21 cellular contexts compared by ENCODE assay signal in genomic region chr12:50556273-50556672, GRCh38. TPM values are rescaled to one million over a fixed set of nuclear protein-coding genes. Genes with fewer than 3 reads are reported as not detected.
DNase-seq lines count a peak whose midpoint lies in the region; ATAC-seq, FAIRE-seq and TF ChIP-seq lines count a peak whose summit lies in the region.
"Had no signal": no experiment of that assay in that cellular context is flagged by ENCODE, and none has a peak within 500 bp of the region (broad histone marks: within the 10 kb centered on the region; RNA-seq: fewer than 3 reads in every experiment).

No MANE protein-coding gene starts in this region.

- H2AFZ ChIP-seq in SK-N-SH (ENCODE audit: low read depth) (no peak overlapping the region), trophoblast cell (ENCODE audit: insufficient read depth, low read length, poor library complexity) (no peak overlapping the region)

- no peak for TF ChIP-seq EP300 in SK-N-SH (IDR thresholded peaks at IDR 0.05; ENCODE audit: borderline replicate concordance in 1 of 2, low read depth in 1 of 2, low read length in 1 of 2)

- no peak overlapping the region for H3K23ac ChIP-seq in trophoblast cell (ENCODE audit: low read length)

- no peak overlapping the region for H4K12ac ChIP-seq in trophoblast cell (ENCODE audit: low read depth, low read length)

- 95% methylated on average over 11 of the region's 11 CpGs for WGBS in SK-N-SH (ENCODE audit: low lambda C conversion rate)
- WGBS in heart left ventricle, 4 donors: 94 to 96% (median 95%) methylated on average over 11 of the region's 11 CpGs
- WGBS in trophoblast cell (ENCODE audit: extremely low coverage, insufficient coverage, insufficient read length): no CpG with 5 or more reads among the region's 11 CpGs

- TF ChIP-seq RAD21 in SK-N-SH (IDR thresholded peaks at IDR 0.05; ENCODE audit: low read length): no peak

- H3K18ac ChIP-seq in trophoblast cell (ENCODE audit: low read length): no peak overlapping the region

- no peak overlapping the region for H2BK12ac ChIP-seq in trophoblast cell (ENCODE audit: low read length)

- no peaks in the 10 kb centered on the region for H4K20me1 ChIP-seq in SK-N-SH (ENCODE audit: insufficient read depth)

- no peak overlapping the region for H3K4me3 ChIP-seq in SK-N-SH (ENCODE audit: low read depth in 2 of 2, low read length in 1 of 2)
- H3K4me3 ChIP-seq in cardiac muscle cell: no peak overlapping the region
- no peak overlapping the region for H3K4me3 ChIP-seq in heart left ventricle
- H3K4me3 ChIP-seq in trophoblast cell (ENCODE audit: low read depth, low read length): no peak overlapping the region
- H3K4me3 ChIP-seq: left ventricle myocardium inferior, psoas muscle, vagina had no signal

- TF ChIP-seq POLR2A in heart left ventricle (IDR thresholded peaks at IDR 0.05): no peak

- DNase-seq in SK-N-SH (no peak), cardiac muscle cell (ENCODE audit: low read depth in 1 of 2, low spot score in 1 of 2) (no peak), heart left ventricle (no peak), trophoblast cell (no peak), DMS114 treated with DMSO at 0.1 percent for 48 hours (lab: John Stamatoyannopoulos, UW; ENCODE audit: unreplicated experiment) (no peak), D721Med (ENCODE audit: insufficient read length, low spot score) (no peak)
- DNase-seq: islet precursor cell; Kasumi-1; left ventricle myocardium inferior; NCI-H446 treated with DMSO at 0.1 percent for 48 hours; nucleus accumbens; psoas muscle; stimulated activated naive CD4-positive, alpha-beta T cell treated with Interleukin-2 at 50 U/mL for 16 hours had no signal

- H3K4me2 ChIP-seq in SK-N-SH: 0 out of 2 replicates have a peak overlapping the region, but pooled peaks have one; percentile 20
- no peak overlapping the region for H3K4me2 ChIP-seq in trophoblast cell (ENCODE audit: low read length)

- ATAC-seq in SK-N-SH treated with all-trans-retinoic acid at 6 μM for 48 hours (no peak), heart left ventricle (no peak)
- ATAC-seq: psoas muscle, Right ventricle myocardium inferior had no signal

- no peak overlapping the region for H4K91ac ChIP-seq in trophoblast cell (ENCODE audit: low read depth, low read length)

- H3K9me2 ChIP-seq in SK-N-SH: no peaks in the 10 kb centered on the region

- H3K9ac ChIP-seq in SK-N-SH: no peak overlapping the region
- no peak overlapping the region for H3K9ac ChIP-seq in trophoblast cell (ENCODE audit: low read length)

- intact Hi-C loops in heart left ventricle (cut with DNase I): no loop called here

- FAIRE-seq in D721Med (lab: Jason Lieb, UNC): no peak
- FAIRE-seq: endothelial cell of umbilical vein, H1 had no signal

- H3K9me3 ChIP-seq in SK-N-SH (no peaks in the 10 kb centered on the region), cardiac muscle cell (ENCODE audit: low read depth) (no peaks in the 10 kb centered on the region), heart left ventricle (no peaks in the 10 kb centered on the region), trophoblast cell (ENCODE audit: insufficient read depth, low read depth, low read length) (no peaks in the 10 kb centered on the region)
- H3K9me3 ChIP-seq: left ventricle myocardium inferior, psoas muscle, vagina had no signal

- POLR2A ChIA-PET in SK-N-SH (lab: Yijun Ruan, JAX): no interaction called here

- no peak overlapping the region for H2BK5ac ChIP-seq in trophoblast cell (ENCODE audit: low read depth, low read length, poor library complexity)

- no peak overlapping the region for H3K14ac ChIP-seq in trophoblast cell (ENCODE audit: low read length)

- peaks cover 0 to 8% of the 10 kb centered on the region in 2 experiments; a peak in 1 of 4 replicates for H3K4me1 ChIP-seq in SK-N-SH (ENCODE audit: control insufficient read depth in 1 of 2, insufficient read depth in 2 of 2, low read depth in 1 of 2, low read length in 1 of 2)
- peaks cover 21% of the 10 kb centered on the region for H3K4me1 ChIP-seq in cardiac muscle cell (ENCODE audit: low read depth)
- H3K4me1 ChIP-seq in heart left ventricle: peaks cover 0 to 23% (median 0%) of the 10 kb centered on the region in 12 donors
- H3K4me1 ChIP-seq in trophoblast cell (ENCODE audit: control insufficient read depth in 1 of 2, insufficient read depth in 2 of 2, low read length in 2 of 2): peaks cover 2 to 7% of the 10 kb centered on the region in 2 experiments
- H3K4me1 ChIP-seq: psoas muscle had no signal

- peaks cover 2% of the 10 kb centered on the region for H3K79me1 ChIP-seq in trophoblast cell (ENCODE audit: low read length)

- no peaks in the 10 kb centered on the region for H3K36me3 ChIP-seq in SK-N-SH (replicated peaks in 1 of 2; ENCODE audit: control insufficient read depth in 1 of 2, insufficient read depth in 2 of 2, low read length in 1 of 2)
- no peaks in the 10 kb centered on the region for H3K36me3 ChIP-seq in cardiac muscle cell
- H3K36me3 ChIP-seq in heart left ventricle: no peaks in the 10 kb centered on the region
- H3K36me3 ChIP-seq in trophoblast cell (ENCODE audit: control insufficient read depth in 1 of 2, insufficient read depth in 2 of 2, low read length in 2 of 2): peaks cover 4 to 7% of the 10 kb centered on the region in 2 experiments
- H3K36me3 ChIP-seq: brain microvascular endothelial cell, left ventricle myocardium inferior, vagina had no signal

- TF ChIP-seq CTCF in SK-N-SH (IDR thresholded peaks at IDR 0.05): no peak
- no peak for TF ChIP-seq CTCF in cardiac muscle cell (IDR thresholded peaks at IDR 0.05; ENCODE audit: low read depth, low read length)
- no peak for TF ChIP-seq CTCF in heart left ventricle (IDR thresholded peaks at IDR 0.05)
- TF ChIP-seq CTCF in VCaP (conservative IDR thresholded peaks at IDR 0.05): no peak
- no peak for TF ChIP-seq CTCF in D721Med (IDR thresholded peaks at IDR 0.05; ENCODE audit: insufficient read depth, missing control alignments)

- H3K4ac ChIP-seq in trophoblast cell (ENCODE audit: low read depth, low read length): peak overlapping the region; percentile 88

- H3K27ac ChIP-seq in SK-N-SH (ENCODE audit: low read depth in 2 of 2, low read length in 1 of 2) (no peak overlapping the region), cardiac muscle cell (peak overlapping the region; percentile 80), heart left ventricle (no peak overlapping the region), VCaP (peak overlapping the region; percentile 40; the same call in 1 of the 2 replicates), trophoblast cell (ENCODE audit: low read depth, low read length) (no peak overlapping the region)
- H3K27ac ChIP-seq: 22Rv1, brain microvascular endothelial cell, left ventricle myocardium inferior, psoas muscle, vagina had no signal

- H3K79me2 ChIP-seq in SK-N-SH (ENCODE audit: insufficient read depth): peaks cover 74% of the 10 kb centered on the region
- H3K79me2 ChIP-seq in trophoblast cell (ENCODE audit: control insufficient read depth, insufficient read depth, low read length, poor library complexity): peaks cover 12% of the 10 kb centered on the region

- H4K8ac ChIP-seq in trophoblast cell (ENCODE audit: low read depth, low read length): no peak overlapping the region

- H3F3A ChIP-seq in SK-N-SH (replicated peaks; ENCODE audit: insufficient read depth): peaks cover 9% of the 10 kb centered on the region

- H3K27me3 ChIP-seq in SK-N-SH (ENCODE audit: insufficient read depth) (no peaks in the 10 kb centered on the region), cardiac muscle cell (no peaks in the 10 kb centered on the region), heart left ventricle (no peaks in the 10 kb centered on the region), trophoblast cell (ENCODE audit: insufficient read depth, low read length) (no peaks in the 10 kb centered on the region)
- H3K27me3 ChIP-seq: brain microvascular endothelial cell, vagina had no signal

- H2AK5ac ChIP-seq in trophoblast cell (ENCODE audit: low read length): no peak overlapping the region

- H2BK120ac ChIP-seq in trophoblast cell (ENCODE audit: insufficient read depth, low read length, poor library complexity): no peak overlapping the region

- CTCF ChIA-PET in SK-N-SH (lab: Yijun Ruan, JAX): interaction anchor here (0.7 kb wide), 1 partner anchor 809 kb away, joined by 4 read pairs; no protein-coding TSS in a partner anchor

TF ChIP-seq in SK-N-SH, 30 proteins besides CTCF, POLR2A, EP300 and RAD21 (continues in another document):
- TF ChIP-seq, protein P1, sequence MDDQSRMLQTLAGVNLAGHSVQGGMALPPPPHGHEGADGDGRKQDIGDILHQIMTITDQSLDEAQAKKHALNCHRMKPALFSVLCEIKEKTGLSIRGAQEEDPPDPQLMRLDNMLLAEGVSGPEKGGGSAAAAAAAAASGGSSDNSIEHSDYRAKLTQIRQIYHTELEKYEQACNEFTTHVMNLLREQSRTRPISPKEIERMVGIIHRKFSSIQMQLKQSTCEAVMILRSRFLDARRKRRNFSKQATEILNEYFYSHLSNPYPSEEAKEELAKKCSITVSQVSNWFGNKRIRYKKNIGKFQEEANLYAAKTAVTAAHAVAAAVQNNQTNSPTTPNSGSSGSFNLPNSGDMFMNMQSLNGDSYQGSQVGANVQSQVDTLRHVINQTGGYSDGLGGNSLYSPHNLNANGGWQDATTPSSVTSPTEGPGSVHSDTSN (IDR thresholded peaks at IDR 0.05): no peak
- TF ChIP-seq ELF1 (IDR thresholded peaks at IDR 0.05) (no peak), MAX (IDR thresholded peaks at IDR 0.05; ENCODE audit: low read depth) (no peak)

TF ChIP-seq in SK-N-SH treated with all-trans-retinoic acid at 6 μM for 48 hours, 23 proteins besides CTCF, POLR2A, EP300 and RAD21 (continues in another document):
- TF ChIP-seq ZNF70 (CRISPR knock-in tag; IDR thresholded peaks at IDR 0.05) (no peak), GLIS3 (CRISPR knock-in tag; IDR thresholded peaks at IDR 0.05) (no peak), TOX (CRISPR knock-in tag; IDR thresholded peaks at IDR 0.05; ENCODE audit: borderline replicate concordance) (no peak), ZNF565 (CRISPR knock-in tag; conservative IDR thresholded peaks at IDR 0.05; ENCODE audit: low read depth) (no peak), CREB5 (CRISPR knock-in tag; IDR thresholded peaks at IDR 0.05; ENCODE audit: low read depth) (no peak)

RNA-seq across cellular contexts. Expression of gene DIP2B, which starts 51.5 kb away (rescaled TPM):
- polyA plus RNA-seq in SK-N-SH (2012; rRNA removed) (6.6 and 8.6 TPM in 2 replicates), cardiac muscle cell (15.5 and 17.7 TPM in 2 replicates), heart left ventricle (1 to 10 TPM; 3.4 to 7.4 TPM)
- polyA plus RNA-seq in SK-N-SH (2012; cell fraction: cytosol; rRNA removed): 6.8 and 7.6 TPM in 2 replicates
- 6.5 and 11.6 TPM in 2 replicates for polyA plus RNA-seq in SK-N-SH (2012; cell fraction: nucleus; rRNA removed)
- total RNA-seq in cardiac muscle cell (39.3 and 55.1 TPM in 2 replicates), heart left ventricle (10 to 100 TPM; 12.0 to 25.0 (median 17.3) TPM)
- 33.2 and 33.7 TPM in 2 replicates for polyA plus RNA-seq in trophoblast cell (2013)

Comparison
In these comparisons a context has a peak if more than half of its experiments do, and no peak if none do; other contexts are left out.
1. H3K27ac ChIP-seq: peak in cardiac muscle cell (single experiment) and VCaP (single experiment); none in SK-N-SH (0 of 2), heart left ventricle (0 of 12) and trophoblast cell (single experiment).